In the genomic region with DNA sequence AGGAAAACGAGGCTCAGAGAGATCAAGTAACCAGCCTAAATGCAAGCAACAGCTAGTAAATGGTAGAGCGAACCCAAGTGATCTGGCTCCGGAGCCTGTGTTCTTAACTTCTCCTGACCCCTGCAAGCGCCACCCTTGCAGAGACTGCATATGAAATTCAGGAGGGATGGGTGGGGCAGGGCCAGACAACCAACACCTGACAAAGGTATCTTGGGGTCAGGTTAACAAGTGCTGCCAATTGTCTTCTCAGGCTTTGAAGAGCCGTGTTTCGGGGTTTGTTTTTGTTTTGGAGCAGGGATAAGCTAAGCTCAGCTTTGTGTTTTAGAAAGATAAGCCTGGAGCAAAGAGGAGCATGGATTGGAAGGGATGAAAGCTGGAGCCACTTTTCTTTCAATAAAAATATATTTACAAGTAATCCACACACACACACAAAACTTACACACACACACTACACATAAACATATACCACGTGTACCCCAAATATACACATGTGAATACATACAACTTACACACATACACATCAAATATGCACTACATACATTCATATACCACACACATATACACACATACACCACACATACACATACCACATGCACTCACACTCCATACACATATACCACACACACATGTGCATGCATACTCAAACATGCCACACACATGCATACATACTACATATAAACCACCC, we compare ENCODE assay signal across 15 cellular contexts.
"Had no signal": no experiment of that assay in that cellular context is flagged by ENCODE, and none has a peak within 500 bp of the region (broad histone marks: within the 10 kb centered on the region; RNA-seq: fewer than 3 reads in every experiment).

No MANE protein-coding gene starts in this region.

- DNase-seq: activated CD4-positive, alpha-beta T cell treated with anti-CD3 and anti-CD28 coated beads, Interleukin-2, amount 50 U/mL, for 48 hours; activated CD4-positive, CD25-positive, alpha-beta regulatory T cell; activated CD8-positive, alpha-beta memory T cell treated with anti-CD3 and anti-CD28 coated beads, Interleukin-2, amount 50 U/mL, for 48 hours; activated naive CD4-positive, alpha-beta T cell treated with anti-CD3 and anti-CD28 coated beads, Interleukin-2, amount 50 U/mL, for 16 hours; anterior cingulate cortex; esophagus squamous epithelium; foreskin fibroblast; left colon; naive B cell; small intestine; thyroid gland had no signal

- FAIRE-seq: small intestine had no signal

- H3K27ac Mint-ChIP-seq: naive B cell had no signal

- ATAC-seq: left colon had no signal

- H3K4me1 ChIP-seq: breast epithelium, esophagus squamous epithelium, right atrium auricular region, SJSA1 had no signal

- H3K36me3 Mint-ChIP-seq: naive B cell had no signal

- H3K27me3 ChIP-seq: breast epithelium, esophagus squamous epithelium, right atrium auricular region, SJSA1, thyroid gland had no signal

- H3K4me3 ChIP-seq: breast epithelium, esophagus squamous epithelium, lung, right atrium auricular region, SJSA1, thyroid gland had no signal

- H3K9me3 ChIP-seq: breast epithelium, esophagus squamous epithelium, right atrium auricular region, SJSA1, thyroid gland had no signal

- H3K27ac ChIP-seq: breast epithelium, esophagus squamous epithelium, right atrium auricular region, SJSA1, thyroid gland had no signal

- H3K36me3 ChIP-seq: breast epithelium, esophagus squamous epithelium, right atrium auricular region, SJSA1, thyroid gland had no signal
